ENCODE assay signal across 27 cellular contexts in genomic region chr12:38144049-38144448, GRCh38.
"Had no signal": no experiment of that assay in that cellular context is flagged by ENCODE, and none has a peak within 500 bp of the region (broad histone marks: within the 10 kb centered on the region; RNA-seq: fewer than 3 reads in every experiment).

No MANE protein-coding gene starts in this region.

- FAIRE-seq: TTC549 had no signal

- ATAC-seq: activated CD4-positive, alpha-beta T cell treated with anti-CD3 and anti-CD28 coated beads for 36 hours; activated CD4-positive, CD25-positive, alpha-beta regulatory T cell treated with anti-CD3 and anti-CD28 coated beads, Interleukin-2, amount 50 U/mL, for 24 hours; activated CD8-positive, alpha-beta T cell treated with anti-CD3 and anti-CD28 coated beads, Interleukin-2, amount 10 ng/mL, durations not matched to agents 7 days and 5 days; WTC11 had no signal

- H3K27me3 ChIP-seq: ascending aorta, cardiac muscle cell had no signal

- H3K4me2 ChIP-seq: KMS-11 had no signal

- H3K4me1 ChIP-seq: SJCRH30 had no signal

- H3K36me3 ChIP-seq: ascending aorta, cardiac muscle cell, SJCRH30 had no signal

- H3K9me3 ChIP-seq: ascending aorta, SJCRH30 had no signal

- H3K4me3 ChIP-seq: ascending aorta, cardiac muscle cell, SJCRH30, SK-N-MC had no signal

- H3K27ac ChIP-seq: ascending aorta, cardiac muscle cell, KMS-11, SJCRH30, SK-N-MC had no signal

- H3K9ac ChIP-seq: KMS-11 had no signal

- DNase-seq: activated CD4-positive, alpha-beta T cell treated with anti-CD3 and anti-CD28 coated beads for 36 hours; activated CD4-positive, alpha-beta T cell treated with anti-CD3 and anti-CD28 coated beads, Interleukin-2, amount 10 ng/mL, durations not matched to agents 7 days and 5 days; activated CD4-positive, alpha-beta T cell treated with anti-CD3 and anti-CD28 coated beads, Interleukin-2, amount 50 U/mL, for 48 hours; activated CD8-positive, alpha-beta T cell treated with anti-CD3 and anti-CD28 coated beads, Interleukin-2, amount 10 ng/mL, durations not matched to agents 7 days and 5 days; activated gamma-delta T cell; activated naive CD4-positive, alpha-beta T cell treated with Interleukin-2 at 50 U/mL for 16 hours; activated naive CD8-positive, alpha-beta T cell treated with anti-CD3 and anti-CD28 coated beads, Interleukin-2, amount 10 ng/mL, durations not matched to agents 7 days and 5 days; activated T-cell treated with anti-CD3 and anti-CD28 coated beads, Interleukin-2, amount 50 U/mL, for 24 hours; amygdala; NCI-H1105; NCI-H1417 treated with DMSO at 0.1 percent for 48 hours; NCI-H187 treated with DMSO at 0.1 percent for 48 hours; NCI-H2081; NCI-H2171 treated with DMSO at 0.1 percent for 48 hours; NCI-H226; NCI-H446 treated with DMSO at 0.1 percent for 48 hours; NCI-H524; NCI-H69; SHP77; SJCRH30 had no signal
